Comparison of ENCODE assay signal across 8 cellular contexts in genomic region chr20:56360133-56360898, GRCh38. TPM values are rescaled to one million over a fixed set of nuclear protein-coding genes. Genes with fewer than 3 reads are reported as not detected.
DNase-seq lines count a peak whose midpoint lies in the region; ATAC-seq and TF ChIP-seq lines count a peak whose summit lies in the region.

No MANE protein-coding gene starts in this region.

- DNase-seq in activated CD4-positive, alpha-beta T cell treated with anti-CD3 and anti-CD28 coated beads, Interleukin-2, amount 10 ng/mL, durations not matched to agents 24 days and 14 days, result no peak
- DNase-seq in activated CD4-positive, alpha-beta T cell treated with anti-CD3 and anti-CD28 coated beads for 4 hours, result no peak
- DNase-seq in astrocyte of the cerebellum (ENCODE audit: low read depth), result no peak
- DNase-seq in left lung, result peak in 1 of 2 donors; percentile 40
- DNase-seq in substantia nigra (lab: John Stamatoyannopoulos, UW), result no peak
- DNase-seq in NCI-H526 (lab: John Stamatoyannopoulos, UW), result no peak
- DNase-seq in hypothalamus (lab: John Stamatoyannopoulos, UW), result no peak
- DNase-seq in COLO668 (lab: John Stamatoyannopoulos, UW; ENCODE audit: unreplicated experiment), result no peak

- H3K27me3 Mint-ChIP-seq in activated CD4-positive, alpha-beta T cell treated with anti-CD3 and anti-CD28 coated beads, Interleukin-2, amount 10 ng/mL, durations not matched to agents 24 days and 14 days, result peaks cover 10% of the 10 kb centered on the region

- H3K27ac Mint-ChIP-seq in activated CD4-positive, alpha-beta T cell treated with anti-CD3 and anti-CD28 coated beads, Interleukin-2, amount 10 ng/mL, durations not matched to agents 24 days and 14 days, result no peak overlapping the region

- peak; percentile 40 for ATAC-seq in left lung

- no peaks in the 10 kb centered on the region for H3K36me3 Mint-ChIP-seq in activated CD4-positive, alpha-beta T cell treated with anti-CD3 and anti-CD28 coated beads, Interleukin-2, amount 10 ng/mL, durations not matched to agents 24 days and 14 days (ENCODE audit: low read depth)

- in situ Hi-C loops in astrocyte of the cerebellum (cut with HindIII; ENCODE audit: low sequenced_read_pairs), result no loop called here

- peak overlapping the region; percentile 86 for H3K4me3 Mint-ChIP-seq in activated CD4-positive, alpha-beta T cell treated with anti-CD3 and anti-CD28 coated beads, Interleukin-2, amount 10 ng/mL, durations not matched to agents 24 days and 14 days

- H3K4me1 Mint-ChIP-seq in activated CD4-positive, alpha-beta T cell treated with anti-CD3 and anti-CD28 coated beads, Interleukin-2, amount 10 ng/mL, durations not matched to agents 24 days and 14 days, result peaks cover 14% of the 10 kb centered on the region

- TF ChIP-seq CTCF in astrocyte of the cerebellum (IDR thresholded peaks at IDR 0.05; ENCODE audit: low read depth, low read length, missing control alignments), result no peak
- no peak for TF ChIP-seq CTCF in left lung (IDR thresholded peaks at IDR 0.05)

- peaks cover 0 to 2% of the 10 kb centered on the region in 2 donors for H3K36me3 ChIP-seq in left lung

- intact Hi-C loops in activated CD4-positive, alpha-beta T cell treated with anti-CD3 and anti-CD28 coated beads, Interleukin-2, amount 10 ng/mL, durations not matched to agents 24 days and 14 days (cut with micrococcal nuclease), result no loop called here
- intact Hi-C loops in left lung (cut with DNase I), result no loop called here

- H3K9me3 ChIP-seq in left lung, result no peaks in the 10 kb centered on the region

- peak overlapping the region; percentile 86 for H3K4me3 ChIP-seq in astrocyte of the cerebellum (ENCODE audit: low read depth, low read length)
- H3K4me3 ChIP-seq in left lung, result peak overlapping the region; percentile 70 to 79

- peaks cover 3 to 21% of the 10 kb centered on the region in 2 donors for H3K4me1 ChIP-seq in left lung

- no peaks in the 10 kb centered on the region for H3K9me3 Mint-ChIP-seq in activated CD4-positive, alpha-beta T cell treated with anti-CD3 and anti-CD28 coated beads, Interleukin-2, amount 10 ng/mL, durations not matched to agents 24 days and 14 days

- no peaks in the 10 kb centered on the region for H3K27me3 ChIP-seq in left lung

- H3K27ac ChIP-seq in left lung (peak overlapping the region; percentile 48 to 69), substantia nigra (ENCODE audit: low read depth, low read length, poor library complexity, severe bottlenecking) (peak overlapping the region; percentile 74)

RNA-seq across cellular contexts. Expression of gene FAM210B, which starts 1.5 kb away (rescaled TPM):
- 5.5 and 6.0 TPM in 2 replicates for total RNA-seq in activated CD4-positive, alpha-beta T cell treated with anti-CD3 and anti-CD28 coated beads, Interleukin-2, amount 10 ng/mL, durations not matched to agents 24 days and 14 days
- total RNA-seq in left lung, result 10 to 100 TPM; 32.0 to 65.1 TPM

RNA-seq across cellular contexts. Expression of gene AURKA, which starts 31.7 kb away (rescaled TPM):
- total RNA-seq in activated CD4-positive, alpha-beta T cell treated with anti-CD3 and anti-CD28 coated beads, Interleukin-2, amount 10 ng/mL, durations not matched to agents 24 days and 14 days, result 42.3 and 42.6 TPM in 2 replicates
- total RNA-seq in left lung, result 10 to 100 TPM in 1 of 2 donors, 1 to 10 TPM in 1; 3.7 to 22.3 TPM

RNA-seq across cellular contexts. Expression of gene CSTF1, which starts 32.1 kb away (rescaled TPM):
- 52.2 and 52.5 TPM in 2 replicates for total RNA-seq in activated CD4-positive, alpha-beta T cell treated with anti-CD3 and anti-CD28 coated beads, Interleukin-2, amount 10 ng/mL, durations not matched to agents 24 days and 14 days
- 10 to 100 TPM; 30.0 to 34.3 TPM for total RNA-seq in left lung

RNA-seq across cellular contexts. Expression of gene CASS4, which starts 51.7 kb away (rescaled TPM):
- 2.8 and 3.1 TPM in 2 replicates for total RNA-seq in activated CD4-positive, alpha-beta T cell treated with anti-CD3 and anti-CD28 coated beads, Interleukin-2, amount 10 ng/mL, durations not matched to agents 24 days and 14 days
- total RNA-seq in left lung, result 10 to 100 TPM; 14.4 to 28.1 TPM
